Comparison of ENCODE assay signal across 17 cellular contexts in the genomic region with DNA sequence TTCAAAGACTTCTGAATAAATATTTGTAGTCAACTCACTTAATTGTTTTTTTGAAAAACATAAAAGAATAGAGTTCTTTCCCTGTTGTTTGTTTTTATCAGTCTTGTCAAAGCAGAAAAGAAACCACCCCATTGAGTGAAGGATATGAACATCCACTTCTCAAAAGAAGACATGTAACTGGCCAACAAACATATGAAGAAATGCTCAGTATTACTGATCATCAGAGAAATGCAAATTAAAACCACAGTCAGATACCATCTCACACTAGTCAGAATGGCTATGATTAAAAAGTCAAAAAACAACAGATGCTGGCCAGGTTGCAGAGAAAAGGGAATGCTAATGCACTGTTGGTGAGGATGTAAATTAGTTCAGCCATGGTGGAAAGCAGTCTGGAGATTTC.
A peak's percentile ranks its signal among the peaks of the same experiment; 100 is the strongest.
DNase-seq lines count a peak whose midpoint lies in the region; ATAC-seq and TF ChIP-seq lines count a peak whose summit lies in the region.
"Had no signal": no experiment of that assay in that cellular context is flagged by ENCODE, and none has a peak within 500 bp of the region (broad histone marks: within the 10 kb centered on the region; RNA-seq: fewer than 3 reads in every experiment).

No MANE protein-coding gene starts in this region.

- no peak for DNase-seq in stimulated activated effector memory CD8-positive, alpha-beta T cell treated with anti-CD3 and anti-CD28 coated beads, Interleukin-12 subunit alpha, Interleukin-12 subunit beta, amount 100 ng/mL, for 72 hours (ENCODE audit: low spot score in 2 of 2)
- DNase-seq in CD1c-positive myeloid dendritic cell (ENCODE audit: extremely low spot score) (no peak), erythroblast (lab: John Stamatoyannopoulos, UW) (no peak)
- DNase-seq: activated CD4-positive, alpha-beta T cell treated with anti-CD3 and anti-CD28 coated beads for 36 hours; activated naive CD4-positive, alpha-beta T cell treated with anti-CD3 and anti-CD28 coated beads for 36 hours; C1 segment of cervical spinal cord; DMS79 treated with DMSO at 0.1 percent for 48 hours; NCI-H187 treated with DMSO at 0.1 percent for 48 hours; NCI-H524; SJCRH30; T-helper 9 cell had no signal

- peaks cover 1% of the 10 kb centered on the region for H3K9me3 Mint-ChIP-seq in stimulated activated effector memory CD8-positive, alpha-beta T cell treated with anti-CD3 and anti-CD28 coated beads, Interleukin-12 subunit alpha, Interleukin-12 subunit beta, amount 100 ng/mL, for 72 hours
- H3K9me3 Mint-ChIP-seq: activated naive CD4-positive, alpha-beta T cell treated with anti-CD3 and anti-CD28 coated beads for 36 hours had no signal

- no peak for TF ChIP-seq POLR2A in erythroblast (IDR thresholded peaks at IDR 0.05; ENCODE audit: low read length)

- no peak overlapping the region for H3K27ac Mint-ChIP-seq in stimulated activated effector memory CD8-positive, alpha-beta T cell treated with anti-CD3 and anti-CD28 coated beads, Interleukin-12 subunit alpha, Interleukin-12 subunit beta, amount 100 ng/mL, for 72 hours
- H3K27ac Mint-ChIP-seq: activated CD4-positive, alpha-beta T cell treated with anti-CD3 and anti-CD28 coated beads for 36 hours; activated naive CD4-positive, alpha-beta T cell treated with anti-CD3 and anti-CD28 coated beads for 36 hours had no signal

- ATAC-seq in GM18870 (IDR thresholded peaks at IDR 0.05; ENCODE audit: unreplicated experiment) (peak; percentile 93), HG02588 (IDR thresholded peaks at IDR 0.05; ENCODE audit: unreplicated experiment) (peak; percentile 58), HG03432 (IDR thresholded peaks at IDR 0.05; ENCODE audit: unreplicated experiment) (peak; percentile 79), GM21528 (IDR thresholded peaks at IDR 0.05; ENCODE audit: low FRiP score, unreplicated experiment) (no peak)
- ATAC-seq in stimulated activated effector memory CD8-positive, alpha-beta T cell treated with anti-CD3 and anti-CD28 coated beads, Interleukin-12 subunit alpha, Interleukin-12 subunit beta, amount 100 ng/mL, for 72 hours = peak; percentile 51
- ATAC-seq: activated CD4-positive, alpha-beta T cell treated with anti-CD3 and anti-CD28 coated beads for 36 hours had no signal

- peaks cover 4% of the 10 kb centered on the region for H3K4me1 Mint-ChIP-seq in stimulated activated effector memory CD8-positive, alpha-beta T cell treated with anti-CD3 and anti-CD28 coated beads, Interleukin-12 subunit alpha, Interleukin-12 subunit beta, amount 100 ng/mL, for 72 hours
- H3K4me1 Mint-ChIP-seq: activated CD4-positive, alpha-beta T cell treated with anti-CD3 and anti-CD28 coated beads for 36 hours; neural crest cell had no signal

- no peak overlapping the region for H3K4me3 Mint-ChIP-seq in stimulated activated effector memory CD8-positive, alpha-beta T cell treated with anti-CD3 and anti-CD28 coated beads, Interleukin-12 subunit alpha, Interleukin-12 subunit beta, amount 100 ng/mL, for 72 hours
- H3K4me3 Mint-ChIP-seq: activated CD4-positive, alpha-beta T cell treated with anti-CD3 and anti-CD28 coated beads for 36 hours; activated naive CD4-positive, alpha-beta T cell treated with anti-CD3 and anti-CD28 coated beads for 36 hours; brain; neural crest cell had no signal

- H3K36me3 Mint-ChIP-seq in stimulated activated effector memory CD8-positive, alpha-beta T cell treated with anti-CD3 and anti-CD28 coated beads, Interleukin-12 subunit alpha, Interleukin-12 subunit beta, amount 100 ng/mL, for 72 hours = no peaks in the 10 kb centered on the region
- H3K36me3 Mint-ChIP-seq: brain had no signal
